1 cellular context compared by ENCODE assay signal in genomic region chr9:129885018-129885669, GRCh38.
TF ChIP-seq lines count a peak whose summit lies in the region.

No MANE protein-coding gene starts in this region.

TF ChIP-seq in SK-N-SH treated with all-trans-retinoic acid at 6 μM for 48 hours, 23 proteins besides CTCF, POLR2A, EP300 and RAD21 (continued from another document):
- no peak for TF ChIP-seq CREB5 (CRISPR knock-in tag; IDR thresholded peaks at IDR 0.05; ENCODE audit: low read depth)
- TF ChIP-seq ARNTL (CRISPR knock-in tag; IDR thresholded peaks at IDR 0.05; ENCODE audit: borderline replicate concordance, low read depth), result no peak
TF ChIP-seq in SK-N-SH treated with all-trans-retinoic acid at 6 μM for 48 hours: peak in this region for 0.
